In the genomic region with DNA sequence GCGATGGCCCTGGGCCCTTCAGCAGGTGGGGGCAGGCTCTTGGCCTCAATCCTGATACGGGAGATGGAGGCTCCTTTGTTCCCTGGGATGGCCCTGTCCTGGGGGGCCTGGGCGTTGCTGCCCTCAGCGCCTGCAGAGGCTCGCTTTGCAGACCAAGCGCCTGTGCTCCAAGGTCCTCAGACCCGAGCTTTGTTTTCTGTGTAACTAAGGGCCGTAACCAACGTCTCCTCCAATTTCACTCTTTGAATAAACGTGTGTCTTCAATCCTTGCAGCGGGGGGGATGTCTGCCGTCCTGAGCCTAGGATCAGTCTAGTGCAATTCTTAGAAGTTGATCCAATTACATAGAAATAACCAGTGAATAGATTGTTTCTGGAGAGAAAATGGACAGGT, we compare ENCODE assay signal across 7 cellular contexts. TPM values are rescaled to one million over a fixed set of nuclear protein-coding genes. Genes with fewer than 3 reads are reported as not detected.
DNase-seq lines count a peak whose midpoint lies in the region; ATAC-seq and TF ChIP-seq lines count a peak whose summit lies in the region.
"Had no signal": no experiment of that assay in that cellular context is flagged by ENCODE, and none has a peak within 500 bp of the region (broad histone marks: within the 10 kb centered on the region; RNA-seq: fewer than 3 reads in every experiment).

No MANE protein-coding gene starts in this region.

- no peaks in the 10 kb centered on the region for H3K27me3 Mint-ChIP-seq in activated naive CD4-positive, alpha-beta T cell treated with anti-CD3 and anti-CD28 coated beads for 36 hours (ENCODE audit: low read depth)

- TF ChIP-seq CTCF in esophagus muscularis mucosa (IDR thresholded peaks at IDR 0.05) (no peak), suprapubic skin (IDR thresholded peaks at IDR 0.05) (no peak)

- TF ChIP-seq EP300 in esophagus muscularis mucosa (IDR thresholded peaks at IDR 0.05) = no peak
- no peak for TF ChIP-seq EP300 in suprapubic skin (IDR thresholded peaks at IDR 0.05)

- peaks cover 55% of the 10 kb centered on the region for H3K36me3 Mint-ChIP-seq in activated naive CD4-positive, alpha-beta T cell treated with anti-CD3 and anti-CD28 coated beads for 36 hours (ENCODE audit: low read depth)

- H3K27me3 ChIP-seq in esophagus muscularis mucosa (no peaks in the 10 kb centered on the region), suprapubic skin (no peaks in the 10 kb centered on the region)

- WGBS in esophagus muscularis mucosa = 28% methylated on average over 9 of the region's 12 CpGs
- WGBS in suprapubic skin = 52% methylated on average over 12 of the region's 12 CpGs

- peak overlapping the region; percentile 95 to 100 (median 99) for H3K27ac ChIP-seq in esophagus muscularis mucosa (replicated peaks in 1 of 4)
- peak overlapping the region; percentile 100 for H3K27ac ChIP-seq in suprapubic skin

- ATAC-seq in GM21447 (IDR thresholded peaks at IDR 0.05; ENCODE audit: unreplicated experiment) = no peak
- ATAC-seq in HG02642 (IDR thresholded peaks at IDR 0.05; ENCODE audit: poor library complexity, unreplicated experiment) = no peak

- H3K9me3 Mint-ChIP-seq in activated naive CD4-positive, alpha-beta T cell treated with anti-CD3 and anti-CD28 coated beads for 36 hours = no peaks in the 10 kb centered on the region

- no peak for DNase-seq in activated naive CD4-positive, alpha-beta T cell treated with anti-CD3 and anti-CD28 coated beads for 36 hours
- no peak for DNase-seq in activated naive CD4-positive, alpha-beta T cell treated with Interleukin-2 at 50 U/mL for 16 hours
- DNase-seq in esophagus muscularis mucosa (ENCODE audit: extremely low spot score) (no peak), suprapubic skin (ENCODE audit: low spot score in 2 of 2) (no peak)

- TF ChIP-seq POLR2A in esophagus muscularis mucosa (IDR thresholded peaks at IDR 0.05; ENCODE audit: low read depth) = no peak
- TF ChIP-seq POLR2A in suprapubic skin (IDR thresholded peaks at IDR 0.05) = no peak

- H3K4me3 ChIP-seq in esophagus muscularis mucosa (peak overlapping the region; percentile 23 to 50 (median 36)), suprapubic skin (peak overlapping the region; percentile 69)

- H3K4me1 ChIP-seq in esophagus muscularis mucosa = peaks cover 57 to 70% (median 66%) of the 10 kb centered on the region in 4 donors
- H3K4me1 ChIP-seq in suprapubic skin = peaks cover 52% of the 10 kb centered on the region

- peak overlapping the region; percentile 50 for H3K27ac Mint-ChIP-seq in activated naive CD4-positive, alpha-beta T cell treated with anti-CD3 and anti-CD28 coated beads for 36 hours

- H3K4me3 Mint-ChIP-seq in activated naive CD4-positive, alpha-beta T cell treated with anti-CD3 and anti-CD28 coated beads for 36 hours = no peak overlapping the region

- intact Hi-C loops in activated naive CD4-positive, alpha-beta T cell treated with anti-CD3 and anti-CD28 coated beads for 36 hours (cut with micrococcal nuclease) = no loop called here
- intact Hi-C loops in esophagus muscularis mucosa (cut with DNase I) = loop anchor here (10.0 kb wide), 1 partner anchor 62 kb away; no protein-coding TSS in a partner anchor

- peaks cover 36 to 79% (median 60%) of the 10 kb centered on the region in 4 donors for H3K36me3 ChIP-seq in esophagus muscularis mucosa
- H3K36me3 ChIP-seq in suprapubic skin = peaks cover 44% of the 10 kb centered on the region

- H3K4me1 Mint-ChIP-seq in activated naive CD4-positive, alpha-beta T cell treated with anti-CD3 and anti-CD28 coated beads for 36 hours (ENCODE audit: low read depth) = peaks cover 35% of the 10 kb centered on the region

- CTCF ChIA-PET in activated naive CD4-positive, alpha-beta T cell treated with anti-CD3 and anti-CD28 coated beads for 36 hours (lab: Charles Lee) = interaction anchor here (0.6 kb wide), 1 partner anchor 113 kb away, joined by 3 read pairs; no protein-coding TSS in a partner anchor

- no peaks in the 10 kb centered on the region for H3K9me3 ChIP-seq in esophagus muscularis mucosa
- H3K9me3 ChIP-seq in suprapubic skin = no peaks in the 10 kb centered on the region

RNA-seq across cellular contexts. Expression of a gene that starts 5.2 kb away (rescaled TPM):
- total RNA-seq in activated naive CD4-positive, alpha-beta T cell treated with anti-CD3 and anti-CD28 coated beads for 36 hours = 100 to 1,000 TPM; 510 to 532 TPM
- total RNA-seq in esophagus muscularis mucosa (100 to 1,000 TPM in 1 of 4 donors, 10 to 100 TPM in 3; 76.8 to 110 (median 95.3) TPM), suprapubic skin (100 to 1,000 TPM; 152 to 227 (median 174) TPM)

RNA-seq across cellular contexts. Expression of a gene that starts 19.3 kb away (rescaled TPM):
- not detected for total RNA-seq in activated naive CD4-positive, alpha-beta T cell treated with anti-CD3 and anti-CD28 coated beads for 36 hours
- total RNA-seq in esophagus muscularis mucosa = not detected
- not detected for total RNA-seq in suprapubic skin

RNA-seq across cellular contexts. Expression of a gene that starts 25.1 kb away (rescaled TPM):
- total RNA-seq in activated naive CD4-positive, alpha-beta T cell treated with anti-CD3 and anti-CD28 coated beads for 36 hours = not detected
- 1 to 10 TPM in 1 of 4 donors, under 1 TPM in 1, not detected in 2; 0.40 to 1.3 TPM for total RNA-seq in esophagus muscularis mucosa
- total RNA-seq in suprapubic skin = under 1 TPM in 1 of 4 donors, not detected in 3; 0.79 TPM
- total RNA-seq: M059J had no signal

RNA-seq across cellular contexts. Expression of a gene that starts 38.3 kb away (rescaled TPM):
- not detected for total RNA-seq in activated naive CD4-positive, alpha-beta T cell treated with anti-CD3 and anti-CD28 coated beads for 36 hours
- 1 to 10 TPM in 1 of 4 donors, not detected in 3; 1.2 TPM for total RNA-seq in esophagus muscularis mucosa
- total RNA-seq in suprapubic skin = not detected
- total RNA-seq: M059J had no signal

RNA-seq across cellular contexts. Expression of a gene that starts 49.6 kb away (rescaled TPM):
- total RNA-seq in activated naive CD4-positive, alpha-beta T cell treated with anti-CD3 and anti-CD28 coated beads for 36 hours = not detected
- total RNA-seq in esophagus muscularis mucosa = 1 to 10 TPM in 3 of 4 donors, under 1 TPM in 1; 0.45 to 3.3 (median 1.6) TPM
- under 1 TPM in 1 of 4 donors, not detected in 3; 0.79 TPM for total RNA-seq in suprapubic skin
- total RNA-seq: M059J had no signal
